In genomic region chr10:28946479-28946878, GRCh38 we compare ENCODE assay signal across 21 cellular contexts.
DNase-seq lines count a peak whose midpoint lies in the region; ATAC-seq and TF ChIP-seq lines count a peak whose summit lies in the region.
"Had no signal": no experiment of that assay in that cellular context is flagged by ENCODE, and none has a peak within 500 bp of the region (broad histone marks: within the 10 kb centered on the region; RNA-seq: fewer than 3 reads in every experiment).

No MANE protein-coding gene starts in this region.

- peak overlapping the region; percentile 80 for H2BK20ac ChIP-seq in IMR-90 (ENCODE audit: low read depth, low read length)

- peaks cover 22% of the 10 kb centered on the region for H3K4me1 Mint-ChIP-seq in nephron progenitor cell
- H3K4me1 Mint-ChIP-seq: activated naive CD8-positive, alpha-beta T cell treated with anti-CD3 and anti-CD28 coated beads for 36 hours; naive B cell; stimulated activated naive CD8-positive, alpha-beta T cell treated with anti-CD3 and anti-CD28 coated beads, Interleukin-15, amount 100 ng/mL, for 72 hours had no signal

- H4K20me1 ChIP-seq in IMR-90 (ENCODE audit: insufficient read depth, low read length), result no peaks in the 10 kb centered on the region

- peak overlapping the region; percentile 41 for H2BK120ac ChIP-seq in IMR-90 (ENCODE audit: low read depth, low read length)

- peak overlapping the region; percentile 73 for H2BK5ac ChIP-seq in IMR-90 (ENCODE audit: low read depth, low read length, poor library complexity, severe bottlenecking)

- no peak overlapping the region for H3K4me3 Mint-ChIP-seq in nephron progenitor cell
- H3K4me3 Mint-ChIP-seq: activated CD4-positive, alpha-beta memory T cell treated with anti-CD3 and anti-CD28 coated beads for 36 hours; activated naive CD8-positive, alpha-beta T cell treated with anti-CD3 and anti-CD28 coated beads for 36 hours; effector memory CD8-positive, alpha-beta T cell; naive B cell; stimulated activated naive CD8-positive, alpha-beta T cell treated with anti-CD3 and anti-CD28 coated beads, Interleukin-15, amount 100 ng/mL, for 72 hours had no signal

- no peak overlapping the region for H3K23ac ChIP-seq in IMR-90 (ENCODE audit: low read depth, low read length)

- H3K9ac ChIP-seq in IMR-90 (ENCODE audit: low read depth, low read length), result no peak overlapping the region

- H4K5ac ChIP-seq in IMR-90 (ENCODE audit: low read depth, low read length), result peak overlapping the region; percentile 4; the same call in 1 of the 2 replicates

- TF ChIP-seq RAD21 in IMR-90 (IDR thresholded peaks at IDR 0.05; ENCODE audit: low read length), result no peak

- H4K8ac ChIP-seq in IMR-90 (ENCODE audit: low read depth in 2 of 2, low read length in 2 of 2), result no peak overlapping the region

- H3K27ac Mint-ChIP-seq in nephron progenitor cell, result peak overlapping the region; percentile 41
- H3K27ac Mint-ChIP-seq: activated CD4-positive, alpha-beta memory T cell treated with anti-CD3 and anti-CD28 coated beads for 36 hours; activated naive CD8-positive, alpha-beta T cell treated with anti-CD3 and anti-CD28 coated beads for 36 hours; effector memory CD8-positive, alpha-beta T cell; naive B cell; stimulated activated naive CD8-positive, alpha-beta T cell treated with anti-CD3 and anti-CD28 coated beads, Interleukin-15, amount 100 ng/mL, for 72 hours had no signal

- TF ChIP-seq POLR2A in IMR-90 (IDR thresholded peaks at IDR 0.05; ENCODE audit: low read depth, low read length), result no peak

- H2BK15ac ChIP-seq in IMR-90 (ENCODE audit: low read depth, low read length), result no peak overlapping the region

- no peak overlapping the region for H3K56ac ChIP-seq in IMR-90 (ENCODE audit: extremely low read depth, insufficient read depth, low read length)

- dilution Hi-C loops in IMR-90 (cut with HindIII; ENCODE audit: low sequenced_read_pairs, unreplicated experiment), result no loop called here

- peaks cover 24% of the 10 kb centered on the region for H3K9me3 Mint-ChIP-seq in nephron progenitor cell
- H3K9me3 Mint-ChIP-seq: activated CD4-positive, alpha-beta memory T cell treated with anti-CD3 and anti-CD28 coated beads for 36 hours; activated naive CD8-positive, alpha-beta T cell treated with anti-CD3 and anti-CD28 coated beads for 36 hours; stimulated activated naive CD8-positive, alpha-beta T cell treated with anti-CD3 and anti-CD28 coated beads, Interleukin-15, amount 100 ng/mL, for 72 hours had no signal

- 0 out of 2 replicates have a peak overlapping the region, but pooled peaks have one; percentile 34 for H3K4ac ChIP-seq in IMR-90 (ENCODE audit: low read depth, low read length)

- H4K91ac ChIP-seq in IMR-90 (ENCODE audit: insufficient read depth, low read depth, low read length), result no peak overlapping the region

- H3K4me2 ChIP-seq in IMR-90 (ENCODE audit: low read depth, low read length), result peak overlapping the region; percentile 41; the same call in 1 of the 2 replicates

- TF ChIP-seq CTCF in AG10803 (conservative IDR thresholded peaks at IDR 0.05; ENCODE audit: low read length) (no peak), IMR-90 (conservative IDR thresholded peaks at IDR 0.05; ENCODE audit: low read depth, low read length) (no peak), cardiac fibroblast (IDR thresholded peaks at IDR 0.05; ENCODE audit: low read depth, low read length) (no peak), nephron progenitor cell (IDR thresholded peaks at IDR 0.05) (no peak)

- no peaks in the 10 kb centered on the region for H3K79me1 ChIP-seq in IMR-90 (ENCODE audit: low read depth in 1 of 2, low read length in 2 of 2)

- H2AFZ ChIP-seq in IMR-90 (replicated peaks; ENCODE audit: low read length, poor library complexity), result no peak overlapping the region

- DNase-seq in AG10803 (ENCODE audit: low read depth) (peak; percentile 70), IMR-90 (peak; percentile 79), cardiac fibroblast (ENCODE audit: low read depth in 2 of 2) (peak; percentile 74 to 76), nephron progenitor cell (no peak), NCI-H2081 (lab: John Stamatoyannopoulos, UW) (no peak)
- DNase-seq in stimulated activated CD4-positive, alpha-beta T cell treated with anti-CD3 and anti-CD28 coated beads, Interleukin-2, amount 100 ng/mL, for 24 hours, result no peak
- DNase-seq: activated CD4-positive, alpha-beta memory T cell treated with anti-CD3 and anti-CD28 coated beads for 36 hours; activated naive CD8-positive, alpha-beta T cell treated with anti-CD3 and anti-CD28 coated beads for 36 hours; activated T-cell treated with anti-CD3 and anti-CD28 coated beads, Interleukin-2, amount 50 U/mL, for 48 hours; AML-193; central memory CD4-positive, alpha-beta T cell; effector memory CD8-positive, alpha-beta T cell; naive B cell; NCI-H2171; NCI-H82; psoas muscle; stimulated activated CD4-positive, alpha-beta T cell treated with anti-CD3 and anti-CD28 coated beads, Interleukin-15, amount 100 ng/mL, for 24 hours; stimulated activated naive CD8-positive, alpha-beta T cell treated with anti-CD3 and anti-CD28 coated beads, Interleukin-15, amount 100 ng/mL, for 72 hours had no signal

- peaks cover 4% of the 10 kb centered on the region; the same call in 1 of the 2 replicates for H3K9me1 ChIP-seq in IMR-90 (ENCODE audit: insufficient read depth, low read length)

- ATAC-seq in IMR-90 (ENCODE audit: low read depth) (peak; percentile 78), HG03108 (IDR thresholded peaks at IDR 0.05; ENCODE audit: unreplicated experiment) (no peak), GM18498 (IDR thresholded peaks at IDR 0.05; ENCODE audit: unreplicated experiment) (no peak)
- ATAC-seq: effector memory CD8-positive, alpha-beta T cell; foreskin keratinocyte; stimulated activated naive CD8-positive, alpha-beta T cell treated with anti-CD3 and anti-CD28 coated beads, Interleukin-15, amount 100 ng/mL, for 72 hours had no signal

- H3K18ac ChIP-seq in IMR-90 (ENCODE audit: low read depth, low read length), result peak overlapping the region; percentile 13; the same call in 1 of the 2 replicates

- H3K27ac ChIP-seq in IMR-90 (ENCODE audit: insufficient read depth, low read length), result no peak overlapping the region
- H3K27ac ChIP-seq: foreskin keratinocyte, psoas muscle had no signal

- H3K14ac ChIP-seq in IMR-90 (replicated peaks; ENCODE audit: low read depth, low read length), result no peak overlapping the region

- H3K4me1 ChIP-seq in IMR-90 (ENCODE audit: control insufficient read depth, insufficient read depth, low read length), result peaks cover 3% of the 10 kb centered on the region
- H3K4me1 ChIP-seq: psoas muscle had no signal

- WGBS in IMR-90 (ENCODE audit: extremely low coverage in 2 of 2, insufficient read length in 1 of 2), 2 experiments, result no CpG with 5 or more reads among the region's 2 CpGs

- no TSS peak for BruUV-seq in IMR-90 (replicated peaks; lab: Mats Ljungman, UMichigan)

- H3K4me3 ChIP-seq in AG10803 (ENCODE audit: low read length) (no peak overlapping the region), IMR-90 (ENCODE audit: insufficient read depth, low read depth, low read length) (no peak overlapping the region), cardiac fibroblast (replicated peaks in 1 of 2; ENCODE audit: low read depth in 2 of 2, low read length in 2 of 2) (no peak overlapping the region)
- H3K4me3 ChIP-seq: psoas muscle had no signal

- no peaks in the 10 kb centered on the region for H3K27me3 ChIP-seq in IMR-90 (ENCODE audit: control insufficient read depth, insufficient read depth, low read length)
- H3K27me3 ChIP-seq: foreskin keratinocyte had no signal

- no peaks in the 10 kb centered on the region; the same call in 1 of the 2 replicates for H3K9me3 ChIP-seq in IMR-90 (ENCODE audit: control insufficient read depth, insufficient read depth, low read length)

- POLR2A ChIA-PET in IMR-90 (lab: Charles Lee; ENCODE audit: unreplicated experiment), result interaction anchor here (0.6 kb wide), 1 partner anchor 644 kb away, joined by 3 read pairs; the partner anchor contains the start of gene MPP7

- H3K36me3 Mint-ChIP-seq in nephron progenitor cell (ENCODE audit: low read depth), result peaks cover 15% of the 10 kb centered on the region
- H3K36me3 Mint-ChIP-seq: activated CD4-positive, alpha-beta memory T cell treated with anti-CD3 and anti-CD28 coated beads for 36 hours; activated naive CD8-positive, alpha-beta T cell treated with anti-CD3 and anti-CD28 coated beads for 36 hours; naive B cell had no signal

- H3K27me3 Mint-ChIP-seq in nephron progenitor cell (ENCODE audit: low read depth, poor library complexity), result no peaks in the 10 kb centered on the region

- in situ Hi-C loops in IMR-90 (cut with MboI; ENCODE audit: low sequenced_read_pairs), result no loop called here

- CTCF ChIA-PET in IMR-90 (lab: Yijun Ruan, JAX), result interaction anchor here (0.6 to 1.1 kb wide), 2 partner anchors 13 to 24 kb away, joined by 3 read pairs; no protein-coding TSS in a partner anchor

- no peak overlapping the region for H2AK9ac ChIP-seq in IMR-90 (replicated peaks; ENCODE audit: low read depth, low read length, poor library complexity)

- no peaks in the 10 kb centered on the region for H3K36me3 ChIP-seq in IMR-90 (ENCODE audit: control insufficient read depth, insufficient read depth, low read length)

- intact Hi-C loops in IMR-90 (cut with micrococcal nuclease), result no loop called here

- H2AK5ac ChIP-seq in IMR-90 (ENCODE audit: low read depth, low read length), result no peak overlapping the region

TF ChIP-seq in IMR-90, 13 proteins besides CTCF, POLR2A, EP300 and RAD21:
- TF ChIP-seq RFX5 (IDR thresholded peaks at IDR 0.05; ENCODE audit: low read depth, low read length) (no peak), CEBPB (IDR thresholded peaks at IDR 0.05; ENCODE audit: low read depth, low read length) (no peak), SMC3 (IDR thresholded peaks at IDR 0.05; ENCODE audit: low read depth, low read length) (no peak), RCOR1 (IDR thresholded peaks at IDR 0.05; ENCODE audit: insufficient replicate concordance, low read length) (no peak), CHD1 (IDR thresholded peaks at IDR 0.05; ENCODE audit: low read depth, low read length) (no peak), MAFK (IDR thresholded peaks at IDR 0.05; ENCODE audit: low read depth, low read length) (no peak), NFE2L2 (IDR thresholded peaks at IDR 0.05; ENCODE audit: low read depth, low read length) (no peak)
TF ChIP-seq in IMR-90: peak in this region for 0.

Comparison
In these comparisons a context has a peak if more than half of its experiments do, and no peak if none do; other contexts are left out.
1. DNase-seq: peak in AG10803 (single experiment), IMR-90 (single experiment) and cardiac fibroblast (2 of 2); none in nephron progenitor cell (single experiment), NCI-H2081 (0 of 2) and stimulated activated CD4-positive, alpha-beta T cell treated with anti-CD3 and anti-CD28 coated beads, Interleukin-2, amount 100 ng/mL, for 24 hours (0 of 2).